In genomic region chr20:59567585-59568508, GRCh38 we compare ENCODE assay signal across 15 cellular contexts. TPM values are rescaled to one million over a fixed set of nuclear protein-coding genes. Genes with fewer than 3 reads are reported as not detected.
DNase-seq lines count a peak whose midpoint lies in the region; ATAC-seq, FAIRE-seq and TF ChIP-seq lines count a peak whose summit lies in the region.
"Had no signal": no experiment of that assay in that cellular context is flagged by ENCODE, and none has a peak within 500 bp of the region (broad histone marks: within the 10 kb centered on the region; RNA-seq: fewer than 3 reads in every experiment).

No MANE protein-coding gene starts in this region.

- H4K20me1 ChIP-seq in HepG2 (ENCODE audit: insufficient read depth, low read length) = peaks cover 5% of the 10 kb centered on the region; the same call in 1 of the 2 replicates
- H4K20me1 ChIP-seq in PC-3 (ENCODE audit: low read length) = no peaks in the 10 kb centered on the region
- H4K20me1 ChIP-seq: BLaER1 had no signal

- H3K9ac ChIP-seq in HepG2 (ENCODE audit: insufficient read depth, low read depth, low read length) = no peak overlapping the region
- H3K9ac ChIP-seq in PC-3 (ENCODE audit: low read length) = no peak overlapping the region
- H3K9ac ChIP-seq: BLaER1 had no signal

- no peaks in the 10 kb centered on the region for H3K36me3 Mint-ChIP-seq in WTC11
- H3K36me3 Mint-ChIP-seq: CD8-positive, alpha-beta memory T cell had no signal

- TF ChIP-seq POLR2A in HepG2 (IDR thresholded peaks at IDR 0.05; ENCODE audit: insufficient read depth in 1 of 2, low read depth in 2 of 2, low read length in 2 of 2) = no peak

- H3K4me1 ChIP-seq in HepG2 (ENCODE audit: insufficient read depth, low read length) = peaks cover 4% of the 10 kb centered on the region; the same call in 1 of the 2 replicates
- H3K4me1 ChIP-seq in PC-3 (ENCODE audit: insufficient read depth, low read length) = no peaks in the 10 kb centered on the region
- H3K4me1 ChIP-seq: Caco-2 had no signal

- H3K4me3 ChIP-seq in H7 (ENCODE audit: insufficient read depth, low read depth, low read length) (no peak overlapping the region), HepG2 (replicated peaks in 1 of 3; ENCODE audit: insufficient read depth in 1 of 3, low read depth in 2 of 3, low read length in 3 of 3) (no peak overlapping the region), PC-3 (ENCODE audit: low read length) (no peak overlapping the region)
- H3K4me3 ChIP-seq: BLaER1 had no signal

- peaks cover 43% of the 10 kb centered on the region for H3K27me3 Mint-ChIP-seq in WTC11 (ENCODE audit: low read depth)

- BruUV-seq in HepG2 (replicated peaks; lab: Mats Ljungman, UMichigan) (no TSS peak), PC-3 (replicated peaks; lab: Mats Ljungman, UMichigan) (no TSS peak)

- no peaks in the 10 kb centered on the region for H3K9me2 ChIP-seq in PC-3 (replicated peaks; ENCODE audit: low read length)

- no peak overlapping the region for H3K27ac Mint-ChIP-seq in WTC11

- H3K9me3 Mint-ChIP-seq in WTC11 = no peaks in the 10 kb centered on the region

- no peaks in the 10 kb centered on the region for H3K9me3 ChIP-seq in HepG2 (ENCODE audit: low read length)
- H3K9me3 ChIP-seq in PC-3 (ENCODE audit: low read length) = no peaks in the 10 kb centered on the region
- H3K9me3 ChIP-seq: BLaER1 had no signal

- DNase-seq in H7 = peak; percentile 48
- no peak for DNase-seq in WTC11 (ENCODE audit: low spot score)
- DNase-seq in HepG2 (ENCODE audit: low spot score) = no peak
- peak; percentile 8 for DNase-seq in stimulated activated CD8-positive, alpha-beta memory T cell treated with anti-CD3 and anti-CD28 coated beads, Interleukin-4, amount 100 ng/mL, for 48 hours
- DNase-seq in PC-3 = no peak
- DNase-seq: 8988T; AML-193; CD8-positive, alpha-beta memory T cell; DMS53; GF-D8 had no signal

- POLR2A ChIA-PET in WTC11 (lab: Charles Lee) = no interaction called here
- POLR2A ChIA-PET in HepG2 (lab: Yijun Ruan, JAX) = no interaction called here
- POLR2A ChIA-PET in PC-3 (lab: Charles Lee; ENCODE audit: unreplicated experiment) = interaction anchor here (0.5 kb wide), 1 partner anchor 43 kb away, joined by 3 read pairs; no protein-coding TSS in a partner anchor

- TF ChIP-seq CTCF in WTC11 (IDR thresholded peaks at IDR 0.05) (no peak), HepG2 (CRISPR knock-in tag; IDR thresholded peaks at IDR 0.05) (no peak), PC-3 (conservative IDR thresholded peaks at IDR 0.05; ENCODE audit: low read depth, low read length) (no peak)

- intact Hi-C loops in HepG2 (cut with micrococcal nuclease; ENCODE audit: unreplicated experiment) (no loop called here), PC-3 (cut with micrococcal nuclease) (no loop called here)

- H3K4me3 Mint-ChIP-seq in WTC11 = no peak overlapping the region
- H3K4me3 Mint-ChIP-seq: CD8-positive, alpha-beta memory T cell had no signal

- WGBS in HepG2 (ENCODE audit: low lambda C conversion rate) = 21% methylated on average over 17 of the region's 19 CpGs

- H3K36me3 ChIP-seq in H7 (replicated peaks; ENCODE audit: control insufficient read depth, insufficient read depth, low read length) (no peaks in the 10 kb centered on the region), HepG2 (replicated peaks in 1 of 2; ENCODE audit: control insufficient read depth in 1 of 2, insufficient read depth in 2 of 2, low read length in 2 of 2) (no peaks in the 10 kb centered on the region), PC-3 (ENCODE audit: low read depth, low read length) (no peaks in the 10 kb centered on the region)
- H3K36me3 ChIP-seq: BLaER1 had no signal

- TF ChIP-seq EP300 in HepG2 (IDR thresholded peaks at IDR 0.05; ENCODE audit: low read depth in 2 of 2, low read length in 2 of 2) (no peak), HepG2 (CRISPR knock-in tag; IDR thresholded peaks at IDR 0.05; ENCODE audit: borderline replicate concordance) (no peak)

- H3K4me2 ChIP-seq in HepG2 (ENCODE audit: low read depth, low read length) (no peak overlapping the region), PC-3 (ENCODE audit: low read length) (no peak overlapping the region)
- H3K4me2 ChIP-seq: BLaER1 had no signal

- H3K27me3 ChIP-seq in H7 (ENCODE audit: control insufficient read depth, insufficient read depth, low read length) (peaks cover 5% of the 10 kb centered on the region), HepG2 (ENCODE audit: control insufficient read depth in 1 of 2, insufficient read depth in 2 of 2, low read length in 2 of 2) (peaks cover 4 to 29% of the 10 kb centered on the region in 2 experiments; a peak in 2 of 5 replicates), PC-3 (ENCODE audit: low read length) (peaks cover 34% of the 10 kb centered on the region)
- H3K27me3 ChIP-seq: BLaER1 had no signal

- H3K79me2 ChIP-seq in HepG2 (ENCODE audit: insufficient read depth, low read length) (no peaks in the 10 kb centered on the region), PC-3 (ENCODE audit: low read length) (no peaks in the 10 kb centered on the region)

- CTCF ChIA-PET in WTC11 (lab: Charles Lee) (no interaction called here), HepG2 (lab: Yijun Ruan, JAX; ENCODE audit: low intra/inter-chr PET ratio, low total read pairs) (no interaction called here), PC-3 (lab: Charles Lee) (no interaction called here)

- peaks cover 7% of the 10 kb centered on the region; the same call in 1 of the 2 replicates for H3K4me1 Mint-ChIP-seq in WTC11

- no peak for ATAC-seq in WTC11
- ATAC-seq in HepG2 = no peak
- ATAC-seq in GM18498 (IDR thresholded peaks at IDR 0.05; ENCODE audit: unreplicated experiment) = no peak
- no peak for ATAC-seq in PC-3
- ATAC-seq in GM19455 (IDR thresholded peaks at IDR 0.05; ENCODE audit: unreplicated experiment) = no peak
- ATAC-seq: HCT116 had no signal

- H2AFZ ChIP-seq in HepG2 (ENCODE audit: low read length) = no peak overlapping the region
- no peak overlapping the region for H2AFZ ChIP-seq in PC-3 (ENCODE audit: low read length)

- FAIRE-seq in HepG2 (lab: Jason Lieb, UNC) = no peak

- in situ Hi-C loops in HepG2 (cut with HindIII; ENCODE audit: extremely low pct_ligation_motif_present, low pct_unique_long_range_greater_than_20kb) = no loop called here

- TF ChIP-seq RAD21 in HepG2 (CRISPR knock-in tag; IDR thresholded peaks at IDR 0.05) = no peak

- no peaks in the 10 kb centered on the region for H3F3A ChIP-seq in PC-3 (ENCODE audit: low read length, unreplicated experiment)

- H3K27ac ChIP-seq in HepG2 (ENCODE audit: extremely low read length, insufficient read depth, low read length) (no peak overlapping the region), PC-3 (ENCODE audit: low read length) (no peak overlapping the region)
- H3K27ac ChIP-seq: BLaER1 had no signal

TF ChIP-seq in WTC11, 78 proteins besides CTCF, POLR2A, EP300 and RAD21:
- no peak for TF ChIP-seq NR1H2 (CRISPR knock-in tag; IDR thresholded peaks at IDR 0.05)
- peak; percentile 61; the same call in 1 of the 2 replicates for TF ChIP-seq ZBTB43 (CRISPR knock-in tag; IDR thresholded peaks at IDR 0.05)

TF ChIP-seq in HepG2, 621 proteins besides CTCF, POLR2A, EP300 and RAD21 (continues in another document):
- TF ChIP-seq ERF (CRISPR knock-in tag; IDR thresholded peaks at IDR 0.05) = no peak
- no peak for TF ChIP-seq BATF2 (CRISPR knock-in tag; IDR thresholded peaks at IDR 0.05)
- 0 out of 2 replicates have a peak, but pooled peaks have one; percentile 18 for TF ChIP-seq NBN (conservative IDR thresholded peaks at IDR 0.05)
- peak; percentile 90 for TF ChIP-seq MNT (IDR thresholded peaks at IDR 0.05)

RNA-seq across cellular contexts. Expression of gene PHACTR3, which starts 36.5 kb away (rescaled TPM):
- 0.03 and 0.41 TPM in 2 replicates for total RNA-seq in H7 (2014; rRNA removed; shearing (Covaris generic))
- total RNA-seq in WTC11 (2021) = 0.23 to 0.30 TPM (median 0.28 TPM) in 3 replicates
- not detected in 2 replicates for total RNA-seq in HepG2 (2016; rRNA removed; fragmentation: Illumina TruSeq; extraction: Trizol)
- total RNA-seq in HepG2 (2016; cell fraction: cytosol; rRNA removed; fragmentation: Illumina TruSeq; extraction: Trizol; ENCODE audit: low read depth) = not detected in 2 replicates
- total RNA-seq in HepG2 (2016; cell fraction: insoluble cytoplasmic fraction; rRNA removed; fragmentation: Illumina TruSeq; extraction: Trizol) = not detected in 2 replicates
- total RNA-seq in HepG2 (2016; cell fraction: membrane; rRNA removed; fragmentation: Illumina TruSeq; extraction: Trizol) = not detected in 2 replicates
- not detected in 2 replicates for total RNA-seq in HepG2 (2016; cell fraction: nucleus; rRNA removed; fragmentation: Illumina TruSeq; extraction: Trizol)
- not detected in 2 replicates for polyA plus RNA-seq in HepG2 (2011; rRNA removed)
- polyA plus RNA-seq in HepG2 (2011; cell fraction: cytosol; rRNA removed) = not detected in 2 replicates
- polyA plus RNA-seq in HepG2 (2011; cell fraction: nucleus; rRNA removed) = not detected in 2 replicates
- polyA plus RNA-seq in HepG2 (2012) = not detected in 2 replicates
- polyA plus RNA-seq in HepG2 (2016; cell fraction: cytosol; fragmentation: Illumina TruSeq; extraction: Trizol; ENCODE audit: low read depth) = not detected in 2 replicates
- not detected in 2 replicates for polyA plus RNA-seq in HepG2 (2016; cell fraction: insoluble cytoplasmic fraction; fragmentation: Illumina TruSeq; extraction: Trizol; ENCODE audit: low read depth)
- polyA plus RNA-seq in HepG2 (2016; cell fraction: membrane; fragmentation: Illumina TruSeq; extraction: Trizol; ENCODE audit: low read depth) = not detected in 2 replicates
- not detected in 2 replicates for polyA plus RNA-seq in HepG2 (2016; cell fraction: nucleus; fragmentation: Illumina TruSeq; extraction: Trizol; ENCODE audit: insufficient read depth, low read depth)
- not detected in 2 replicates for polyA minus RNA-seq in HepG2 (2011; rRNA and poly(A)+ RNA removed; ENCODE audit: low replicate concordance)
- polyA minus RNA-seq in HepG2 (2011; cell fraction: cytosol; rRNA and poly(A)+ RNA removed) = not detected in 2 replicates
- not detected in 2 replicates for polyA minus RNA-seq in HepG2 (2011; cell fraction: nucleus; rRNA and poly(A)+ RNA removed)
- total RNA-seq in PC-3 (2014; rRNA removed) = 26.4 and 30.6 TPM in 2 replicates
- total RNA-seq: CD8-positive, alpha-beta memory T cell had no signal
- polyA plus RNA-seq: CD8-positive, alpha-beta memory T cell had no signal

Comparison
In these comparisons a context has a peak if more than half of its experiments do, and no peak if none do; other contexts are left out.
1. DNase-seq: peak in H7 (single experiment) and stimulated activated CD8-positive, alpha-beta memory T cell treated with anti-CD3 and anti-CD28 coated beads, Interleukin-4, amount 100 ng/mL, for 48 hours (single experiment); none in WTC11 (single experiment), HepG2 (single experiment) and PC-3 (single experiment).
2. RNA of gene PHACTR3, which starts 36.5 kb away (total RNA-seq): 26.4 to 30.6 TPM in PC-3; 0.23 to 0.30 TPM in WTC11, 0.03 to 0.41 TPM in H7 and not detected in HepG2; every median in the first group is over 10 times any median in the second.